9 cellular contexts compared by ENCODE assay signal in the genomic region with DNA sequence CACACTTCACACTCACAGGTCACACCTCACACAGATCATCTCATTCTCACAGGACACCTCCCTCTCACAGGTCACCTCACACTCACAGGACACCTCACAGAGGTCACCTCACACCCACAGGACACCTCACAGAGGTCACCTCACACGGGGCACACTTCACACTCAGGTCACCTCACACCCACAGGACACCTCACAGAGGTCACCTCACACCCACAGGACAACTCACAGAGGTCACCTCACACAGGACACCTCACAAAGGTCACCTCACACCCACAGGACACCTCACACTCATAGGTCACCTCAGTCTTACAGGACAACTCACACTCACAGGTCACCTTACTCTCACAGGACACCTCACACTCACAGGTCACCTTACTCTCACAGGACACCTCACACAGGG. TPM values are rescaled to one million over a fixed set of nuclear protein-coding genes. Genes with fewer than 3 reads are reported as not detected.
"Had no signal": no experiment of that assay in that cellular context is flagged by ENCODE, and none has a peak within 500 bp of the region (broad histone marks: within the 10 kb centered on the region; RNA-seq: fewer than 3 reads in every experiment).

No MANE protein-coding gene starts in this region.

RNA-seq across cellular contexts. Expression of gene F7, which starts 6.9 kb away (rescaled TPM):
- total RNA-seq: LHCN-M2, MCF 10A, OCI-LY7, PC-9, Right ventricle myocardium inferior, RPMI7951, SJCRH30, SK-MEL-5 had no signal

RNA-seq across cellular contexts. Expression of gene F10, which starts 10.1 kb away (rescaled TPM):
- total RNA-seq: MCF 10A, OCI-LY7, PC-9, RPMI7951, SK-MEL-5 had no signal

RNA-seq across cellular contexts. Expression of gene PROZ, which starts 46.0 kb away (rescaled TPM):
- total RNA-seq: LHCN-M2, MCF 10A, NCI-H460, OCI-LY7, PC-9, Right ventricle myocardium inferior, RPMI7951, SJCRH30, SK-MEL-5 had no signal
